ENCODE assay signal across 11 cellular contexts in the genomic region with DNA sequence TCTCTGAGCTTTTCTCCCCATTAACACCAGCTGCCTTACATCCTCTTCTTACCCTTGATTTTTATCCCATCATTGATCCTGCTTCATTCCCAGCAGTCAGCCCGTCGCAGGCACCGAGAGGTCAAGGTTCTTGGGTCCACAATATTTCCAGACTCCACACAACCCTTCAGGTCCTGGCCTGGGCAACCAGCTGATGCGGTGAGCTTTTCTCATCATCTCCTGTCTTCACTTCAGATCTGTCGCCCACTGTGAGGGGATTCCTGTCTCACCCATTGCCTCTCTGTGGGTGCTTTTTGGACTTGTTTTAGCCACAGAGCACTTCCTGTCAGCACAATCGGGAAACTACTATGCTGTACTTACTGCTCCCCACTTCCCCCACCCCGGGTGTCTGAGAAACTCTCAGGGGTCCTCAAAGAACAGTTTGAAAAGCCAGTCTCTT. TPM values are rescaled to one million over a fixed set of nuclear protein-coding genes. Genes with fewer than 3 reads are reported as not detected.
DNase-seq lines count a peak whose midpoint lies in the region; ATAC-seq and TF ChIP-seq lines count a peak whose summit lies in the region.
"Had no signal": no experiment of that assay in that cellular context is flagged by ENCODE, and none has a peak within 500 bp of the region (broad histone marks: within the 10 kb centered on the region; RNA-seq: fewer than 3 reads in every experiment).

No MANE protein-coding gene starts in this region.

- peak overlapping the region; percentile 90 to 95 for H3K27ac Mint-ChIP-seq in T-cell
- peak overlapping the region; percentile 40 for H3K27ac Mint-ChIP-seq in glutamatergic neuron (ENCODE audit: unreplicated experiment)

- H3K27me3 Mint-ChIP-seq in T-cell (no peaks in the 10 kb centered on the region), glutamatergic neuron (ENCODE audit: unreplicated experiment) (peaks cover 23% of the 10 kb centered on the region)

- WGBS in prostate gland, result 87% methylated on average over 7 of the region's 7 CpGs

- no peaks in the 10 kb centered on the region for H3K9me3 ChIP-seq in prostate gland

- intact Hi-C loops in prostate gland (cut with DNase I), result no loop called here

- no peaks in the 10 kb centered on the region for H3K4me1 ChIP-seq in prostate gland (replicated peaks)

- H3K36me3 Mint-ChIP-seq in T-cell (peaks cover 3% of the 10 kb centered on the region), glutamatergic neuron (ENCODE audit: unreplicated experiment) (no peaks in the 10 kb centered on the region)

- H3K27ac ChIP-seq in prostate gland, result no peak overlapping the region

- peak; percentile 33 for ATAC-seq in GM21515 (IDR thresholded peaks at IDR 0.05; ENCODE audit: unreplicated experiment)
- peak; percentile 69 to 90 (median 84) for ATAC-seq in T-cell (replicated peaks in 1 of 4)

- H3K4me1 Mint-ChIP-seq in T-cell, result peaks cover 53 to 69% (median 65%) of the 10 kb centered on the region in 3 donors
- no peaks in the 10 kb centered on the region for H3K4me1 Mint-ChIP-seq in glutamatergic neuron (ENCODE audit: low read depth, unreplicated experiment)

- POLR2A ChIA-PET in T-cell (lab: Charles Lee), result interaction anchor here in 1 of 2 donors (0.6 kb wide), 2 partner anchors 15 to 65 kb away, joined by 3 to 5 read pairs; no protein-coding TSS in a partner anchor

- TF ChIP-seq POLR2A in prostate gland (IDR thresholded peaks at IDR 0.05), result no peak

- no peaks in the 10 kb centered on the region for H3K36me3 ChIP-seq in prostate gland

- DNase-seq in T-cell (peak in 29 of 34 experiments; percentile 31 to 71 (median 51)), glutamatergic neuron (no peak), NCI-H69 (lab: John Stamatoyannopoulos, UW) (no peak), NCI-H128 (lab: John Stamatoyannopoulos, UW; ENCODE audit: unreplicated experiment) (no peak), NCI-H146 treated with DMSO at 0.1 percent for 48 hours (lab: John Stamatoyannopoulos, UW; ENCODE audit: unreplicated experiment) (no peak), prostate gland (ENCODE audit: low spot score) (no peak)
- DNase-seq: H7, KBM-7 had no signal

- CTCF ChIA-PET in T-cell (lab: Charles Lee), result interaction anchor here (0.5 to 3.6 kb wide), 5 partner anchors 9 to 78 kb away, joined by 3 to 27 read pairs (median 3); partner anchors contain the start of gene LAMTOR4 (in 1 of the 2)

- TF ChIP-seq CTCF in GM12875 (IDR thresholded peaks at IDR 0.05; ENCODE audit: borderline replicate concordance, insufficient read depth, low read depth, low read length) (no peak), glutamatergic neuron (IDR thresholded peaks at IDR 0.05; ENCODE audit: partially characterized antibody, unreplicated experiment) (no peak), prostate gland (IDR thresholded peaks at IDR 0.05) (no peak)

- H3K9me3 Mint-ChIP-seq in T-cell (no peaks in the 10 kb centered on the region), glutamatergic neuron (ENCODE audit: unreplicated experiment) (peaks cover 11% of the 10 kb centered on the region)

- peak overlapping the region; percentile 67 for H3K4me3 ChIP-seq in GM12875 (ENCODE audit: low read depth, low read length)
- no peak overlapping the region for H3K4me3 ChIP-seq in prostate gland

- H3K4me3 Mint-ChIP-seq in T-cell (peak overlapping the region; percentile 32 to 71 (median 58)), glutamatergic neuron (ENCODE audit: unreplicated experiment) (no peak overlapping the region)

- no peaks in the 10 kb centered on the region for H3K27me3 ChIP-seq in prostate gland (replicated peaks; ENCODE audit: insufficient read depth)

RNA-seq across cellular contexts. Expression of gene PVRIG, which starts 8.4 kb away (rescaled TPM):
- total RNA-seq in T-cell (10 to 100 TPM; 45.0 to 96.8 (median 78.0) TPM), glutamatergic neuron (ENCODE audit: unreplicated experiment) (not detected), prostate gland (not detected)
- total RNA-seq: bronchial epithelial cell, H7 had no signal

RNA-seq across cellular contexts. Expression of gene STAG3, which starts 33.6 kb away (rescaled TPM):
- total RNA-seq in T-cell (1 to 10 TPM; 4.8 to 8.7 (median 7.3) TPM), glutamatergic neuron (ENCODE audit: unreplicated experiment) (1.1 TPM), prostate gland (10 to 100 TPM in 1 of 2 donors, 1 to 10 TPM in 1; 1.8 to 37.6 TPM)

RNA-seq across cellular contexts. Expression of gene GPC2, which starts 34.2 kb away (rescaled TPM):
- total RNA-seq in T-cell (10 to 100 TPM; 12.4 to 37.0 (median 26.3) TPM), glutamatergic neuron (ENCODE audit: unreplicated experiment) (530 TPM), prostate gland (1 to 10 TPM; 1.7 to 2.8 TPM)

RNA-seq across cellular contexts. Expression of gene GAL3ST4, which starts 42.9 kb away (rescaled TPM):
- total RNA-seq in T-cell (10 to 100 TPM; 10.5 to 29.7 (median 18.0) TPM), glutamatergic neuron (ENCODE audit: unreplicated experiment) (30.9 TPM), prostate gland (10 to 100 TPM in 1 of 2 donors, 1 to 10 TPM in 1; 4.1 to 10.2 TPM)

RNA-seq across cellular contexts. Expression of gene TRAPPC14, which starts 52.8 kb away (rescaled TPM):
- total RNA-seq in T-cell (10 to 100 TPM; 52.0 to 97.2 (median 79.0) TPM), glutamatergic neuron (ENCODE audit: unreplicated experiment) (42.4 TPM), prostate gland (10 to 100 TPM; 21.2 to 43.4 TPM)

Comparison
In these comparisons a context has a peak if more than half of its experiments do, and no peak if none do; other contexts are left out.
1. DNase-seq: peak in T-cell (29 of 34); none in glutamatergic neuron (single experiment), NCI-H69 (single experiment), NCI-H128 (single experiment), NCI-H146 treated with DMSO at 0.1 percent for 48 hours (single experiment) and prostate gland (single experiment).
2. RNA of gene PVRIG, which starts 8.4 kb away (total RNA-seq): 45.0 to 96.8 TPM in T-cell; not detected in glutamatergic neuron (single experiment) and not detected in prostate gland; every median in the first group is over 10 times any median in the second.
3. RNA of gene GPC2, which starts 34.2 kb away (total RNA-seq): 530 TPM in glutamatergic neuron (single experiment); 12.4 to 37.0 TPM in T-cell and 1.7 to 2.8 TPM in prostate gland; every median in the first group is over 10 times any median in the second.